ENCODE assay signal across 8 cellular contexts in the genomic region with DNA sequence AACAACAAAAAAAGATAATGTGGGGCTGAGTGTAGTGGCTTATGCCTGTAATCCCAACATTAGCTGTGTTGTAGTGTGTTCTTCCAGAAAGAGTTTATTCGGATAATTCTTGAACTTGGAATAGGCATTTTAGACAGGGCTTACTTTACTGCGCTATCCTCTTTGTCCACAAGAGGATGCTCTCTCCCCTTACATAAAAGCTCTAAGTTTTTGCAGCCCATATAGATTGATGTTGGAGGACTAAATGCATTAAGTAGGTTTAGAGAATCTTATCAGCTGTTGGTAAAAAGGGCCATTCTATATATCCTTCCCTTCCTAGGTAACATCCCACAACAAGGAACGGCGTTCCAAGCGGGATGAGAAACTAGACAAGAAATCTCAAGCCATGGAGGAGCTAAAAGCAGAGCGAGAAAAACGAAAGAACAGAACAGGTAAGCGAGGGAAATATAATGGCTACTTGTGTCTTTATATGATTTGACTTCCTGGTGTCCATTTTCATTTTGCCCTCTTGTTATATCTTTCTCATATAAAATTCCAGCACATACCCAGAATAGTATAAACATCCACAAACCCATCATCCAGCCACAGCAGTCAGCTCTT. TPM values are rescaled to one million over a fixed set of nuclear protein-coding genes. Genes with fewer than 3 reads are reported as not detected.
DNase-seq lines count a peak whose midpoint lies in the region; ATAC-seq and TF ChIP-seq lines count a peak whose summit lies in the region.

No MANE protein-coding gene starts in this region.

- DNase-seq in activated CD8-positive, alpha-beta memory T cell treated with anti-CD3 and anti-CD28 coated beads, Interleukin-2, amount 10 ng/mL, durations not matched to agents 7 days and 5 days: no peak
- no peak for DNase-seq in activated CD8-positive, alpha-beta memory T cell treated with anti-CD3 and anti-CD28 coated beads for 24 hours
- DNase-seq in fibroblast of the aortic adventitia (ENCODE audit: low read depth): peak; percentile 74
- DNase-seq in sigmoid colon: no peak

- 79 to 86% methylated on average over 8 of the region's 8 CpGs for WGBS in sigmoid colon, 2 donors

- CTCF ChIA-PET in activated CD8-positive, alpha-beta memory T cell treated with anti-CD3 and anti-CD28 coated beads, Interleukin-2, amount 10 ng/mL, durations not matched to agents 7 days and 5 days (lab: Charles Lee): interaction anchor here (0.6 to 2.9 kb wide), 29 partner anchors 9 to 463 kb away, joined by 3 to 18 read pairs (median 5); a partner anchor contains a TSS

- H3K4me3 ChIP-seq in SU-DHL-6 (ENCODE audit: insufficient read depth, low read length, poor library complexity, severe bottlenecking) (no peak overlapping the region), fibroblast of the aortic adventitia (ENCODE audit: low read depth, low read length) (no peak overlapping the region), sigmoid colon (no peak overlapping the region)

- H3K4me1 Mint-ChIP-seq in activated CD8-positive, alpha-beta memory T cell treated with anti-CD3 and anti-CD28 coated beads, Interleukin-2, amount 10 ng/mL, durations not matched to agents 7 days and 5 days: peaks cover 12% of the 10 kb centered on the region

- H3K9me2 ChIP-seq in SU-DHL-6 (replicated peaks; ENCODE audit: insufficient read depth, low read length): no peaks in the 10 kb centered on the region

- H3K36me3 Mint-ChIP-seq in activated CD8-positive, alpha-beta memory T cell treated with anti-CD3 and anti-CD28 coated beads, Interleukin-2, amount 10 ng/mL, durations not matched to agents 7 days and 5 days: peaks cover 33% of the 10 kb centered on the region

- no peak overlapping the region for H3K27ac Mint-ChIP-seq in activated CD8-positive, alpha-beta memory T cell treated with anti-CD3 and anti-CD28 coated beads, Interleukin-2, amount 10 ng/mL, durations not matched to agents 7 days and 5 days

- intact Hi-C loops in sigmoid colon (cut with DNase I): no loop called here

- H2AFZ ChIP-seq in SU-DHL-6 (ENCODE audit: low read depth, low read length, severe bottlenecking): no peak overlapping the region

- no peak overlapping the region for H3K4me2 ChIP-seq in SU-DHL-6 (ENCODE audit: low read depth, low read length, poor library complexity, severe bottlenecking)

- TF ChIP-seq RAD21 in Ishikawa (IDR thresholded peaks at IDR 0.05; ENCODE audit: low read depth): peak; percentile 89

- TF ChIP-seq POLR2A in sigmoid colon (IDR thresholded peaks at IDR 0.05): no peak

- H3K27ac ChIP-seq in SU-DHL-6 (ENCODE audit: low read depth, low read length): no peak overlapping the region
- H3K27ac ChIP-seq in sigmoid colon: no peak overlapping the region

- H3K4me1 ChIP-seq in sigmoid colon: no peaks in the 10 kb centered on the region

- no peak overlapping the region for H3K9ac ChIP-seq in SU-DHL-6 (ENCODE audit: low read length)

- no peaks in the 10 kb centered on the region for H4K20me1 ChIP-seq in SU-DHL-6 (ENCODE audit: low read depth, low read length)

- no peaks in the 10 kb centered on the region for H3F3A ChIP-seq in SU-DHL-6 (ENCODE audit: insufficient read depth)

- TF ChIP-seq CTCF in SU-DHL-6 (IDR thresholded peaks at IDR 0.05; ENCODE audit: insufficient read depth, low read length, poor library complexity, severe bottlenecking): peak; percentile 92
- peak; percentile 99 for TF ChIP-seq CTCF in fibroblast of the aortic adventitia (IDR thresholded peaks at IDR 0.05; ENCODE audit: insufficient read depth, low read length)
- peak in 3 of 4 experiments; percentile 39 to 63 (median 41) for TF ChIP-seq CTCF in sigmoid colon (IDR thresholded peaks at IDR 0.05)

- H3K9me3 Mint-ChIP-seq in activated CD8-positive, alpha-beta memory T cell treated with anti-CD3 and anti-CD28 coated beads, Interleukin-2, amount 10 ng/mL, durations not matched to agents 7 days and 5 days (ENCODE audit: low read depth): no peaks in the 10 kb centered on the region

- H3K27me3 Mint-ChIP-seq in activated CD8-positive, alpha-beta memory T cell treated with anti-CD3 and anti-CD28 coated beads, Interleukin-2, amount 10 ng/mL, durations not matched to agents 7 days and 5 days: no peaks in the 10 kb centered on the region

- H3K79me2 ChIP-seq in SU-DHL-6 (ENCODE audit: insufficient read depth, low read length): no peaks in the 10 kb centered on the region

- no peaks in the 10 kb centered on the region for H3K9me3 ChIP-seq in SU-DHL-6 (ENCODE audit: insufficient read depth, low read length)
- no peaks in the 10 kb centered on the region for H3K9me3 ChIP-seq in sigmoid colon

- peak; percentile 39 for ATAC-seq in activated CD8-positive, alpha-beta memory T cell treated with anti-CD3 and anti-CD28 coated beads, Interleukin-2, amount 10 ng/mL, durations not matched to agents 7 days and 5 days
- ATAC-seq in GM19351 (IDR thresholded peaks at IDR 0.05; ENCODE audit: unreplicated experiment): no peak
- ATAC-seq in GM21447 (IDR thresholded peaks at IDR 0.05; ENCODE audit: unreplicated experiment): no peak

- TF ChIP-seq EP300 in Ishikawa (IDR thresholded peaks at IDR 0.05; ENCODE audit: borderline replicate concordance) (no peak), sigmoid colon (IDR thresholded peaks at IDR 0.05) (no peak)

- H3K36me3 ChIP-seq in SU-DHL-6 (ENCODE audit: low read length) (peaks cover 10% of the 10 kb centered on the region), sigmoid colon (peaks cover 9 to 80% (median 14%) of the 10 kb centered on the region in 4 donors)

- H3K27me3 ChIP-seq in SU-DHL-6 (ENCODE audit: low read length) (no peaks in the 10 kb centered on the region), sigmoid colon (no peaks in the 10 kb centered on the region)

- H3K4me3 Mint-ChIP-seq in activated CD8-positive, alpha-beta memory T cell treated with anti-CD3 and anti-CD28 coated beads, Interleukin-2, amount 10 ng/mL, durations not matched to agents 7 days and 5 days: no peak overlapping the region

TF ChIP-seq in Ishikawa, 13 proteins besides CTCF, POLR2A, EP300 and RAD21:
- no peak for TF ChIP-seq EGR1 (IDR thresholded peaks at IDR 0.05)
- TF ChIP-seq TEAD4 (IDR thresholded peaks at IDR 0.05): no peak
- no peak for TF ChIP-seq CREB1 (IDR thresholded peaks at IDR 0.05; ENCODE audit: low read depth)
- TF ChIP-seq TCF12 (IDR thresholded peaks at IDR 0.05; ENCODE audit: low read depth): no peak
- TF ChIP-seq, protein P1, sequence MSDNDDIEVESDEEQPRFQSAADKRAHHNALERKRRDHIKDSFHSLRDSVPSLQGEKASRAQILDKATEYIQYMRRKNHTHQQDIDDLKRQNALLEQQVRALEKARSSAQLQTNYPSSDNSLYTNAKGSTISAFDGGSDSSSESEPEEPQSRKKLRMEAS (IDR thresholded peaks at IDR 0.05): no peak
- TF ChIP-seq, protein P2, sequence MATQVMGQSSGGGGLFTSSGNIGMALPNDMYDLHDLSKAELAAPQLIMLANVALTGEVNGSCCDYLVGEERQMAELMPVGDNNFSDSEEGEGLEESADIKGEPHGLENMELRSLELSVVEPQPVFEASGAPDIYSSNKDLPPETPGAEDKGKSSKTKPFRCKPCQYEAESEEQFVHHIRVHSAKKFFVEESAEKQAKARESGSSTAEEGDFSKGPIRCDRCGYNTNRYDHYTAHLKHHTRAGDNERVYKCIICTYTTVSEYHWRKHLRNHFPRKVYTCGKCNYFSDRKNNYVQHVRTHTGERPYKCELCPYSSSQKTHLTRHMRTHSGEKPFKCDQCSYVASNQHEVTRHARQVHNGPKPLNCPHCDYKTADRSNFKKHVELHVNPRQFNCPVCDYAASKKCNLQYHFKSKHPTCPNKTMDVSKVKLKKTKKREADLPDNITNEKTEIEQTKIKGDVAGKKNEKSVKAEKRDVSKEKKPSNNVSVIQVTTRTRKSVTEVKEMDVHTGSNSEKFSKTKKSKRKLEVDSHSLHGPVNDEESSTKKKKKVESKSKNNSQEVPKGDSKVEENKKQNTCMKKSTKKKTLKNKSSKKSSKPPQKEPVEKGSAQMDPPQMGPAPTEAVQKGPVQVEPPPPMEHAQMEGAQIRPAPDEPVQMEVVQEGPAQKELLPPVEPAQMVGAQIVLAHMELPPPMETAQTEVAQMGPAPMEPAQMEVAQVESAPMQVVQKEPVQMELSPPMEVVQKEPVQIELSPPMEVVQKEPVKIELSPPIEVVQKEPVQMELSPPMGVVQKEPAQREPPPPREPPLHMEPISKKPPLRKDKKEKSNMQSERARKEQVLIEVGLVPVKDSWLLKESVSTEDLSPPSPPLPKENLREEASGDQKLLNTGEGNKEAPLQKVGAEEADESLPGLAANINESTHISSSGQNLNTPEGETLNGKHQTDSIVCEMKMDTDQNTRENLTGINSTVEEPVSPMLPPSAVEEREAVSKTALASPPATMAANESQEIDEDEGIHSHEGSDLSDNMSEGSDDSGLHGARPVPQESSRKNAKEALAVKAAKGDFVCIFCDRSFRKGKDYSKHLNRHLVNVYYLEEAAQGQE (IDR thresholded peaks at IDR 0.05; ENCODE audit: low read depth): no peak
- no peak for TF ChIP-seq ZBTB7A (IDR thresholded peaks at IDR 0.05; ENCODE audit: low read depth)

RNA-seq across cellular contexts. Expression of a gene that starts 27.8 kb away (rescaled TPM):
- total RNA-seq in activated CD8-positive, alpha-beta memory T cell treated with anti-CD3 and anti-CD28 coated beads, Interleukin-2, amount 10 ng/mL, durations not matched to agents 7 days and 5 days: under 1 TPM in 1 of 2 experiments, not detected in 1; 0.52 TPM
- total RNA-seq in fibroblast of the aortic adventitia (ENCODE audit: low replicate concordance) (1.4 and 1.8 TPM in 2 replicates), sigmoid colon (1 to 10 TPM in 2 of 4 donors, under 1 TPM in 1, not detected in 1; 0.49 to 1.4 (median 1.4) TPM)
- polyA plus RNA-seq in sigmoid colon: 10 to 100 TPM; 11.3 to 52.9 (median 28.4) TPM

RNA-seq across cellular contexts. Expression of a gene that starts 47.7 kb away (rescaled TPM):
- total RNA-seq in activated CD8-positive, alpha-beta memory T cell treated with anti-CD3 and anti-CD28 coated beads, Interleukin-2, amount 10 ng/mL, durations not matched to agents 7 days and 5 days: under 1 TPM; 0.20 to 0.30 TPM
- under 0.01 TPM in 1 of 2 replicates, not detected in the other for total RNA-seq in fibroblast of the aortic adventitia (ENCODE audit: low replicate concordance)
- 1 to 10 TPM in 3 of 4 donors, not detected in 1; 1.6 to 2.5 (median 1.8) TPM for total RNA-seq in sigmoid colon
- 1 to 10 TPM; 4.1 to 4.8 (median 4.6) TPM for polyA plus RNA-seq in sigmoid colon

RNA-seq across cellular contexts. Expression of a gene that starts 49.0 kb away (rescaled TPM):
- total RNA-seq in activated CD8-positive, alpha-beta memory T cell treated with anti-CD3 and anti-CD28 coated beads, Interleukin-2, amount 10 ng/mL, durations not matched to agents 7 days and 5 days: 10 to 100 TPM; 36.3 to 43.4 TPM
- 29.5 and 29.6 TPM in 2 replicates for total RNA-seq in fibroblast of the aortic adventitia (ENCODE audit: low replicate concordance)
- 10 to 100 TPM; 30.5 to 35.7 (median 32.2) TPM for total RNA-seq in sigmoid colon
- 10 to 100 TPM; 18.6 to 20.4 (median 19.0) TPM for polyA plus RNA-seq in sigmoid colon

Comparison
In these comparisons a context has a peak if more than half of its experiments do, and no peak if none do; other contexts are left out.
1. CTCF ChIP-seq: peak in every context shown above with its lines; median percentile 99 in fibroblast of the aortic adventitia; 92 in SU-DHL-6; 41 in sigmoid colon.